22 cellular contexts compared by ENCODE assay signal in the genomic region with DNA sequence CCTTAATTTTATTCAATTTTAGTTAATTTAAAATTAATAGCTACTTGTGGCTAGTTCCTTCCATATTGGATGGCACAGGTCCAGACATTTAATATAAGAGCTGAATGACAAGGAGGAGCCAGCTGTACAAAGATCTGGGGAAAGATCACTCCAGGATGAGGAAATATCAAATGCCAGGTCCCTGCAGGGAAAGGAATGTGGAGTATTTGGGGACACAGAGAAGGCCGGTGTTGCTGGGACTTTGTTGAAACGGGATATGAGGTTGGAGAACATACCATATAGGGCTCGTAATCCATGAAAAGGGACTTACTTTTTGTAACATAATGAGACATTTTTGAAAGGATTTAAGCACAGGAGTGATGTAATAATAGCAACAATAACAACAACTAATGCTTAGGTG.
DNase-seq lines count a peak whose midpoint lies in the region; FAIRE-seq and TF ChIP-seq lines count a peak whose summit lies in the region.
"Had no signal": no experiment of that assay in that cellular context is flagged by ENCODE, and none has a peak within 500 bp of the region (broad histone marks: within the 10 kb centered on the region; RNA-seq: fewer than 3 reads in every experiment).

No MANE protein-coding gene starts in this region.

- H3K27me3 ChIP-seq in H7 (ENCODE audit: control insufficient read depth, insufficient read depth, low read length) (no peaks in the 10 kb centered on the region), mesendoderm (ENCODE audit: insufficient read depth, low read length, poor library complexity) (no peaks in the 10 kb centered on the region), left ventricle myocardium inferior (ENCODE audit: low read depth) (no peaks in the 10 kb centered on the region)

- no peak overlapping the region for H2BK120ac ChIP-seq in mesendoderm (ENCODE audit: low read depth, low read length)

- H3K4ac ChIP-seq in mesendoderm (ENCODE audit: low read depth, low read length) = no peak overlapping the region

- no peak overlapping the region for H3K4me3 ChIP-seq in H7 (ENCODE audit: insufficient read depth, low read depth, low read length)
- H3K4me3 ChIP-seq in SK-N-MC = no peak overlapping the region; the same call in 1 of the 2 replicates
- no peak overlapping the region for H3K4me3 ChIP-seq in mesendoderm (ENCODE audit: low read length)
- no peak overlapping the region for H3K4me3 ChIP-seq in left ventricle myocardium inferior
- H3K4me3 ChIP-seq: GM23248 had no signal

- no peak overlapping the region for H4K5ac ChIP-seq in mesendoderm (ENCODE audit: low read length)

- DNase-seq in H7 (peak; percentile 11), SK-N-MC (ENCODE audit: low read depth, low spot score) (no peak), iPS DF 19.7 (ENCODE audit: low read depth, low spot score) (peak; percentile 35), mesendoderm (peak; percentile 91), left ventricle myocardium inferior (no peak), C1 segment of cervical spinal cord (lab: John Stamatoyannopoulos, UW) (no peak), activated gamma-delta T cell (lab: John Stamatoyannopoulos, UW) (no peak), H54 (ENCODE audit: insufficient read length, low spot score) (no peak)
- DNase-seq: Calu3; DMS79 treated with DMSO at 0.1 percent for 48 hours; GM23248; MM.1S; NCI-H1436; NCI-H187 treated with DMSO at 0.1 percent for 48 hours; NCI-H526; NCI-H82; NK-92 treated with Interleukin-12 subunit alpha and Interleukin-12 subunit beta, amount 100 ng/mL, for 24 hours; SHP77; SK-N-SH; SW 1271 had no signal

- FAIRE-seq in H54 (lab: Jason Lieb, UNC) = no peak

- H3K9ac ChIP-seq in SK-N-MC (ENCODE audit: insufficient read length) (no peak overlapping the region), mesendoderm (ENCODE audit: low read length) (no peak overlapping the region)
- H3K9ac ChIP-seq: GM23248, KMS-11, SK-N-SH had no signal

- no peak overlapping the region for H2AK5ac ChIP-seq in mesendoderm (ENCODE audit: low read length)

- H2BK5ac ChIP-seq in mesendoderm (ENCODE audit: low read length) = no peak overlapping the region

- H3K4me1 ChIP-seq in mesendoderm (ENCODE audit: control insufficient read depth, low read depth, low read length) (no peaks in the 10 kb centered on the region), left ventricle myocardium inferior (no peaks in the 10 kb centered on the region)

- H3K79me2 ChIP-seq in mesendoderm (ENCODE audit: control insufficient read depth, insufficient read depth, low read length) = no peaks in the 10 kb centered on the region

- intact Hi-C loops in left ventricle myocardium inferior (cut with micrococcal nuclease) = no loop called here

- H3K56ac ChIP-seq in mesendoderm (ENCODE audit: low read length) = no peak overlapping the region

- H3K9me3 ChIP-seq in SK-N-MC (ENCODE audit: low read depth, low read length) (no peaks in the 10 kb centered on the region), left ventricle myocardium inferior (replicated peaks) (peaks cover 14% of the 10 kb centered on the region)
- H3K9me3 ChIP-seq: SK-N-SH had no signal

- no peak for TF ChIP-seq POLR2A in H54 (IDR thresholded peaks at IDR 0.05; ENCODE audit: low read depth, low read length)

- 0 out of 2 replicates have a peak overlapping the region, but pooled peaks have one; percentile 36 for H3K27ac ChIP-seq in SK-N-MC
- H3K27ac ChIP-seq in mesendoderm (ENCODE audit: low read depth, low read length) = no peak overlapping the region
- H3K27ac ChIP-seq in left ventricle myocardium inferior (replicated peaks) = no peak overlapping the region
- H3K27ac ChIP-seq: GM23248, KMS-11, RWPE1 had no signal

- no peak overlapping the region for H3K4me2 ChIP-seq in mesendoderm (ENCODE audit: low read length)
- H3K4me2 ChIP-seq: KMS-11, SK-N-SH had no signal

- no peak overlapping the region for H2BK15ac ChIP-seq in mesendoderm (replicated peaks; ENCODE audit: low read depth)

- no CpG with 5 or more reads among the region's 3 CpGs for WGBS in mesendoderm (ENCODE audit: extremely low coverage, insufficient coverage, low lambda C conversion rate)

- H3K23ac ChIP-seq in mesendoderm (ENCODE audit: low read length) = no peak overlapping the region

- H3K36me3 ChIP-seq in H7 (replicated peaks; ENCODE audit: control insufficient read depth, insufficient read depth, low read length) (no peaks in the 10 kb centered on the region), SK-N-MC (ENCODE audit: insufficient read depth, low read length) (no peaks in the 10 kb centered on the region), mesendoderm (ENCODE audit: control insufficient read depth, insufficient read depth, low read length) (no peaks in the 10 kb centered on the region), left ventricle myocardium inferior (no peaks in the 10 kb centered on the region)

- no peaks in the 10 kb centered on the region for H3K79me1 ChIP-seq in mesendoderm (ENCODE audit: low read length)

- H3K18ac ChIP-seq in mesendoderm (ENCODE audit: low read length) = no peak overlapping the region

- H4K8ac ChIP-seq in mesendoderm (ENCODE audit: low read depth, low read length) = no peak overlapping the region

- no peak for TF ChIP-seq CTCF in left ventricle myocardium inferior (IDR thresholded peaks at IDR 0.05; ENCODE audit: borderline replicate concordance)

Comparison
In these comparisons a context has a peak if more than half of its experiments do, and no peak if none do; other contexts are left out.
1. DNase-seq: peak in H7 (single experiment), iPS DF 19.7 (single experiment) and mesendoderm (single experiment); none in SK-N-MC (single experiment), left ventricle myocardium inferior (single experiment), C1 segment of cervical spinal cord (0 of 14), activated gamma-delta T cell (single experiment) and H54 (single experiment).